Comparison of ENCODE assay signal across 8 cellular contexts in the genomic region with DNA sequence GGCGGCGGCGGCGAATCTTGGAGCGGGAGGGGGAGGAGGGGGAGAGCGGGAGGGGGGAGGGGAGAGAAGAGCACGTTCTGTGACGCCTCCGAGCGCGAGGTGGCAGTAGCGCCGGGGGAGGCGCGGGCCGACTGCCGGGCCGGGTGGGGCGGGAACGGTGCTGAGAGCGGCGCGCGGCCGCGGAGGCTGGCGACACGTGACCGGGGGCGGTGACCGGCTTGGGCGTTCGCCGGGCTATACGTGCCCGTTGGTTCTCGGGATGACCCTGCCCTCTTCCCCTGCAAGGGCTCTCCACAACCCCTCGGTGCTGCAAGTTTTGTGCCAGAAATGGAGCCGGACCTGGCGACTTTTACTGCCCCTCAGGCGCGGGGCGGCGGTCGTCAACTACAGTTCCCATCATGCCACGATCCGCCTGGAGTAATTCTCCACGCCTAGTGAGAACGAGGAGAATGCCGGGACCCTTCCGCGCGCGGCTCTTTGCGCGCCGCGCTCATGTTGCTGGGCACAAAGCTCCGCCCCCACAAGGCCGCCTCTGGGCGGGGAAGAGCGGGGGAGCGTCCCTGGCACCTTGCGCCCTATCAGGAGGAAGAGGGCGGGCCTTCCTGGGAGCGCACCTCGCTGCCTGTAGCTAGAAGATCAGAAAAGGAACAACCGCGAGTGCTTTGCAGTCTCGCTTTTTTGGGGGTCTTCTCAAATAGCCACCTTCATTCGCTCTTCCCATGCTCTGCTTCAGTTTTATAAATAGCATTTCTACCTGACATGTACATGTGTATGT. TPM values are rescaled to one million over a fixed set of nuclear protein-coding genes. Genes with fewer than 3 reads are reported as not detected.
DNase-seq lines count a peak whose midpoint lies in the region; FAIRE-seq and TF ChIP-seq lines count a peak whose summit lies in the region.

A gene with protein sequence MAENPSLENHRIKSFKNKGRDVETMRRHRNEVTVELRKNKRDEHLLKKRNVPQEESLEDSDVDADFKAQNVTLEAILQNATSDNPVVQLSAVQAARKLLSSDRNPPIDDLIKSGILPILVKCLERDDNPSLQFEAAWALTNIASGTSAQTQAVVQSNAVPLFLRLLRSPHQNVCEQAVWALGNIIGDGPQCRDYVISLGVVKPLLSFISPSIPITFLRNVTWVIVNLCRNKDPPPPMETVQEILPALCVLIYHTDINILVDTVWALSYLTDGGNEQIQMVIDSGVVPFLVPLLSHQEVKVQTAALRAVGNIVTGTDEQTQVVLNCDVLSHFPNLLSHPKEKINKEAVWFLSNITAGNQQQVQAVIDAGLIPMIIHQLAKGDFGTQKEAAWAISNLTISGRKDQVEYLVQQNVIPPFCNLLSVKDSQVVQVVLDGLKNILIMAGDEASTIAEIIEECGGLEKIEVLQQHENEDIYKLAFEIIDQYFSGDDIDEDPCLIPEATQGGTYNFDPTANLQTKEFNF (minus strand): TSS at position 133 of the 775 bp plus-strand sequence. CDS start 176 bp downstream, outside the sequence.

- CTCF ChIA-PET in activated naive CD4-positive, alpha-beta T cell treated with anti-CD3 and anti-CD28 coated beads for 36 hours (lab: Charles Lee): interaction anchor here (0.6 to 2.4 kb wide), 6 partner anchors 10 to 292 kb away, joined by 3 to 8 read pairs (median 4); a partner anchor contains a TSS

- no peaks in the 10 kb centered on the region for H3K9me3 ChIP-seq in neutrophil

- intact Hi-C loops in activated naive CD4-positive, alpha-beta T cell treated with anti-CD3 and anti-CD28 coated beads for 36 hours (cut with micrococcal nuclease): loop anchor here (1.0 to 10.0 kb wide), 16 partner anchors 56 to 1792 kb away; a partner anchor contains a TSS

- H3K4me3 Mint-ChIP-seq in HFFc6: peak within 1 kb of the TSS; percentile 97
- H3K4me3 Mint-ChIP-seq in activated naive CD4-positive, alpha-beta T cell treated with anti-CD3 and anti-CD28 coated beads for 36 hours: peak within 1 kb of the TSS; percentile 92

- no peaks in the 10 kb centered on the region for H3K9me3 Mint-ChIP-seq in HFFc6
- H3K9me3 Mint-ChIP-seq in activated naive CD4-positive, alpha-beta T cell treated with anti-CD3 and anti-CD28 coated beads for 36 hours: no peaks in the 10 kb centered on the region

- peaks cover 5% of the 10 kb centered on the region for H3K27me3 Mint-ChIP-seq in HFFc6 (ENCODE audit: insufficient read depth)
- H3K27me3 Mint-ChIP-seq in activated naive CD4-positive, alpha-beta T cell treated with anti-CD3 and anti-CD28 coated beads for 36 hours (ENCODE audit: low read depth): peaks cover 4% of the 10 kb centered on the region

- H3K27ac ChIP-seq in neutrophil (peak within 1 kb of the TSS; percentile 94), substantia nigra (ENCODE audit: low read depth, low read length, poor library complexity, severe bottlenecking) (peak within 1 kb of the TSS; percentile 92)

- H3K36me3 ChIP-seq in neutrophil: no peaks in the 10 kb centered on the region

- TF ChIP-seq CTCF in HFFc6 (IDR thresholded peaks at IDR 0.05): peak; percentile 49; the same call in 1 of the 2 replicates
- no peak for TF ChIP-seq CTCF in neutrophil (IDR thresholded peaks at IDR 0.05)

- peaks cover 39% of the 10 kb centered on the region for H3K4me1 Mint-ChIP-seq in HFFc6 (ENCODE audit: low read depth)
- peaks cover 29% of the 10 kb centered on the region for H3K4me1 Mint-ChIP-seq in activated naive CD4-positive, alpha-beta T cell treated with anti-CD3 and anti-CD28 coated beads for 36 hours (ENCODE audit: low read depth)

- H3K27ac Mint-ChIP-seq in HFFc6: peak within 1 kb of the TSS; percentile 97
- H3K27ac Mint-ChIP-seq in activated naive CD4-positive, alpha-beta T cell treated with anti-CD3 and anti-CD28 coated beads for 36 hours: peak within 1 kb of the TSS; percentile 94

- DNase-seq in HFFc6: peak; percentile 93
- DNase-seq in NAMALWA (ENCODE audit: low spot score): peak; percentile 97
- peak; percentile 97 for DNase-seq in SK-N-DZ (ENCODE audit: low spot score)
- DNase-seq in activated naive CD4-positive, alpha-beta T cell treated with anti-CD3 and anti-CD28 coated beads for 36 hours: peak; percentile 96
- DNase-seq in frontal cortex (ENCODE audit: low spot score in 2 of 2): peak; percentile 94 to 98
- DNase-seq in substantia nigra (lab: John Stamatoyannopoulos, UW): peak; percentile 82 to 99 (median 95)

- H3K4me3 ChIP-seq in GM08714 (ENCODE audit: low read length): peak within 1 kb of the TSS; percentile 99
- H3K4me3 ChIP-seq in neutrophil (ENCODE audit: low read depth in 1 of 2, low read length in 1 of 2): peak within 1 kb of the TSS; percentile 91 to 92

- peaks cover 19 to 23% of the 10 kb centered on the region in 2 experiments for H3K4me1 ChIP-seq in neutrophil (ENCODE audit: control insufficient read depth in 1 of 2, insufficient read depth in 1 of 2, low read depth in 1 of 2, low read length in 1 of 2)

- FAIRE-seq in frontal cortex (lab: Jason Lieb, UNC): no peak

- peaks cover 18% of the 10 kb centered on the region for H3K36me3 Mint-ChIP-seq in HFFc6 (ENCODE audit: low read depth)
- H3K36me3 Mint-ChIP-seq in activated naive CD4-positive, alpha-beta T cell treated with anti-CD3 and anti-CD28 coated beads for 36 hours (ENCODE audit: low read depth): peaks cover 11% of the 10 kb centered on the region

- no peaks in the 10 kb centered on the region for H3K27me3 ChIP-seq in neutrophil

RNA-seq across cellular contexts. Expression of the gene that starts here (rescaled TPM):
- total RNA-seq in HFFc6 (2021; fragmentation: NEBNext Ultra II Directional; extraction: Animal tissue kit (Norgen Biotek cat#: 25700)): 10 to 100 TPM; 57.2 to 74.4 (median 65.6) TPM
- 24.3 and 25.7 TPM in 2 replicates for polyA plus RNA-seq in SK-N-DZ (2014; cell fraction: cytosol; rRNA removed)
- polyA plus RNA-seq in SK-N-DZ (2014; cell fraction: nucleus; rRNA removed): 15.0 and 16.7 TPM in 2 replicates
- total RNA-seq in activated naive CD4-positive, alpha-beta T cell treated with anti-CD3 and anti-CD28 coated beads for 36 hours: 10 to 100 TPM; 47.9 to 50.7 TPM
- 66.9 TPM for total RNA-seq in frontal cortex

Comparison
In these comparisons a context has a peak if more than half of its experiments do, and no peak if none do; other contexts are left out.
1. Peak in every context shown above with its lines: DNase-seq, H3K4me3 ChIP-seq and H3K27ac ChIP-seq.